Comparison of ENCODE assay signal across 26 cellular contexts in the genomic region with DNA sequence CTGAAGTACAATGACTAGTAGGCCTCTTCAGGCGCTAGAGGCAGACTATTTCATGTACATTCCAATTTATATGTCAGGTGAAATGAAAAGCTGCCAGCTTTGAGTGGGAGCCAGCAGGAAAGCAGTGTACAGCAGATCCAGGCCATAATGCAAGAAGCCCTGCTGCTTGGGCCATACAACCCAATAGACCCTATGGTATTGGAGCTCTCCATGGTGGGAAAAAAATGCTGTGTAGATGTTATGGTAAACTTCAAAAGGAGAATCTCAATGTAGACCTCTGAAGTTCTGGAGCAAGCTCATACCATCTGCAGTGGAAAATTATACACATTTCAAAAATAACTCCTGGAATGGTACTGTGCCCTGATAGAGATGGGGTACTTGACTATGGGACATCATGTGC.
DNase-seq lines count a peak whose midpoint lies in the region; ATAC-seq, FAIRE-seq and TF ChIP-seq lines count a peak whose summit lies in the region.
"Had no signal": no experiment of that assay in that cellular context is flagged by ENCODE, and none has a peak within 500 bp of the region (broad histone marks: within the 10 kb centered on the region; RNA-seq: fewer than 3 reads in every experiment).

No MANE protein-coding gene starts in this region.

- no peaks in the 10 kb centered on the region for H3K4me1 ChIP-seq in HEK293 (ENCODE audit: control insufficient read depth, insufficient read depth, low read length)
- no peaks in the 10 kb centered on the region for H3K4me1 ChIP-seq in GM12878 (ENCODE audit: control insufficient read depth, insufficient read depth, low read length)
- H3K4me1 ChIP-seq in smooth muscle cell (ENCODE audit: low read depth) = no peaks in the 10 kb centered on the region
- H3K4me1 ChIP-seq: BE2C, BLaER1 had no signal

- no peak for TF ChIP-seq RAD21 in Ishikawa (IDR thresholded peaks at IDR 0.05; ENCODE audit: low read depth)
- no peak for TF ChIP-seq RAD21 in GM12878 (IDR thresholded peaks at IDR 0.05; ENCODE audit: insufficient read depth, low read depth, low read length)

- RAD21 ChIA-PET in GM12878 (lab: Charles Lee; ENCODE audit: unreplicated experiment) = no interaction called here

- TF ChIP-seq CTCF in HEK293 (tag by site-specific recombination; IDR thresholded peaks at IDR 0.05) = no peak
- no peak for TF ChIP-seq CTCF in GM12878 (IDR thresholded peaks at IDR 0.05 in 2 of 3, conservative IDR thresholded peaks at IDR 0.05 in 1 of 3; ENCODE audit: control insufficient read depth in 2 of 3, extremely low read depth in 1 of 3, insufficient read depth in 1 of 3, low read depth in 3 of 3, low read length in 3 of 3)
- no peak for TF ChIP-seq CTCF in smooth muscle cell (IDR thresholded peaks at IDR 0.05; ENCODE audit: borderline replicate concordance, insufficient read depth, poor library complexity, severe bottlenecking)

- no peak overlapping the region for H3K4me3 ChIP-seq in HEK293 (ENCODE audit: low read depth, low read length)
- no peak overlapping the region for H3K4me3 ChIP-seq in GM12878
- H3K4me3 ChIP-seq in smooth muscle cell = no peak overlapping the region
- H3K4me3 ChIP-seq: BLaER1 had no signal

- H3K27me3 Mint-ChIP-seq in T-cell = peaks cover 12 to 24% of the 10 kb centered on the region in 2 donors

- H3F3A ChIP-seq in smooth muscle cell (ENCODE audit: low read depth) = peaks cover 9% of the 10 kb centered on the region

- H3K79me2 ChIP-seq in GM12878 (ENCODE audit: control insufficient read depth, insufficient read depth, low read length) (no peaks in the 10 kb centered on the region), smooth muscle cell (ENCODE audit: low read depth) (no peaks in the 10 kb centered on the region)

- H3K9me3 ChIP-seq in HEK293 (ENCODE audit: control insufficient read depth, insufficient read depth, low read depth, low read length) (no peaks in the 10 kb centered on the region), GM12878 (replicated peaks; ENCODE audit: control insufficient read depth, insufficient read depth, low read length) (no peaks in the 10 kb centered on the region), smooth muscle cell (replicated peaks; ENCODE audit: low read depth) (no peaks in the 10 kb centered on the region)
- H3K9me3 ChIP-seq: BE2C, BLaER1 had no signal

- intact Hi-C loops in GM12878 (cut with micrococcal nuclease; ENCODE audit: unreplicated experiment) = no loop called here

- H2AFZ ChIP-seq in GM12878 (ENCODE audit: control insufficient read depth, low read depth, low read length) = no peak overlapping the region
- H2AFZ ChIP-seq in smooth muscle cell (ENCODE audit: low read depth) = no peak overlapping the region

- H3K27ac ChIP-seq in HEK293 (ENCODE audit: extremely low read depth, low read depth, low read length) (no peak overlapping the region), GM12878 (ENCODE audit: control insufficient read depth, insufficient read depth) (no peak overlapping the region), smooth muscle cell (ENCODE audit: low read depth) (no peak overlapping the region)
- H3K27ac ChIP-seq: BLaER1 had no signal

- no peaks in the 10 kb centered on the region for H3K4me1 Mint-ChIP-seq in T-cell
- H3K4me1 Mint-ChIP-seq: CD14-positive monocyte; CD4-positive, alpha-beta memory T cell; CD4-positive, CD25-positive, alpha-beta regulatory T cell; CD8-positive, alpha-beta memory T cell had no signal

- TF ChIP-seq EP300 in Ishikawa (IDR thresholded peaks at IDR 0.05; ENCODE audit: borderline replicate concordance) (no peak), GM12878 (IDR thresholded peaks at IDR 0.05; ENCODE audit: borderline replicate concordance in 1 of 2, control insufficient read depth in 1 of 2, low read depth in 2 of 2, low read length in 2 of 2) (no peak)

- CTCF ChIA-PET in HEK293 (lab: Yijun Ruan, JAX) = interaction anchor here (0.6 to 1.3 kb wide), 2 partner anchors 208 to 399 kb away, joined by 3 read pairs; no protein-coding TSS in a partner anchor
- CTCF ChIA-PET in GM12878 (lab: Yijun Ruan, JAX) = no interaction called here
- CTCF ChIA-PET in T-cell (lab: Charles Lee) = no interaction called here

- no peak overlapping the region for H3K4me3 Mint-ChIP-seq in T-cell
- H3K4me3 Mint-ChIP-seq: CD14-positive monocyte; CD4-positive, alpha-beta memory T cell; CD4-positive, CD25-positive, alpha-beta regulatory T cell; CD8-positive, alpha-beta memory T cell had no signal

- no peaks in the 10 kb centered on the region for H3K27me3 ChIP-seq in GM12878 (replicated peaks in 1 of 2; ENCODE audit: control insufficient read depth in 2 of 2, insufficient read depth in 2 of 2, low read length in 1 of 2)
- peaks cover 19% of the 10 kb centered on the region for H3K27me3 ChIP-seq in smooth muscle cell (ENCODE audit: low read depth)
- H3K27me3 ChIP-seq: BE2C, BLaER1 had no signal

- no peak for ATAC-seq in GM12878
- no peak for ATAC-seq in T-cell (replicated peaks in 1 of 4)
- ATAC-seq in HG02884 (IDR thresholded peaks at IDR 0.05; ENCODE audit: unreplicated experiment) = no peak

- FAIRE-seq in GM12878 (lab: Jason Lieb, UNC) = no peak
- FAIRE-seq: A204.1, GM12891, GM19239 had no signal

- SMC1A ChIA-PET in GM12878 (lab: Charles Lee; ENCODE audit: uncharacterized antibody, unreplicated experiment) = no interaction called here

- H3K9me3 Mint-ChIP-seq in T-cell = no peaks in the 10 kb centered on the region
- H3K9me3 Mint-ChIP-seq: CD14-positive monocyte; CD8-positive, alpha-beta memory T cell had no signal

- no peaks in the 10 kb centered on the region for H4K20me1 ChIP-seq in GM12878 (ENCODE audit: control insufficient read depth, insufficient read depth)
- no peaks in the 10 kb centered on the region for H4K20me1 ChIP-seq in smooth muscle cell (ENCODE audit: low read depth)
- H4K20me1 ChIP-seq: BLaER1 had no signal

- no TSS peak for BruUV-seq in GM12878 (replicated peaks; lab: Mats Ljungman, UMichigan)

- no peak for TF ChIP-seq POLR2A in GM12878 (IDR thresholded peaks at IDR 0.05; ENCODE audit: low read depth, low read length)

- in situ Hi-C loops in GM12878 (cut with MboI) = no loop called here

- WGBS in GM12878 (ENCODE audit: insufficient coverage, insufficient replicate concordance, low lambda C conversion rate, missing lambda C conversion rate) = 5% methylated on average over 1 of the region's 1 CpG
- 96% methylated on average over 1 of the region's 1 CpG for WGBS in smooth muscle cell (ENCODE audit: low lambda C conversion rate)

- H3K4me2 ChIP-seq in GM12878 (ENCODE audit: control insufficient read depth, insufficient read depth) (no peak overlapping the region), smooth muscle cell (no peak overlapping the region)
- H3K4me2 ChIP-seq: BLaER1 had no signal

- no peak overlapping the region for H3K27ac Mint-ChIP-seq in T-cell
- H3K27ac Mint-ChIP-seq: CD4-positive, alpha-beta memory T cell; CD4-positive, CD25-positive, alpha-beta regulatory T cell; CD8-positive, alpha-beta memory T cell had no signal

- POLR2A ChIA-PET in HEK293 (lab: Yijun Ruan, JAX) (no interaction called here), GM12878 (lab: Charles Lee) (no interaction called here), T-cell (lab: Charles Lee) (no interaction called here)

- H3K36me3 ChIP-seq in HEK293 (ENCODE audit: control insufficient read depth in 2 of 2, insufficient read depth in 1 of 2, low read length in 2 of 2) (no peaks in the 10 kb centered on the region), GM12878 (ENCODE audit: control insufficient read depth in 2 of 2, insufficient read depth in 2 of 2, low read length in 1 of 2) (no peaks in the 10 kb centered on the region), smooth muscle cell (ENCODE audit: low read depth) (no peaks in the 10 kb centered on the region)
- H3K36me3 ChIP-seq: BE2C, BLaER1 had no signal

- no peaks in the 10 kb centered on the region for H3K36me3 Mint-ChIP-seq in T-cell
- H3K36me3 Mint-ChIP-seq: CD14-positive monocyte; CD4-positive, alpha-beta memory T cell; CD4-positive, CD25-positive, alpha-beta regulatory T cell; CD8-positive, alpha-beta memory T cell had no signal

- DNase-seq in GM12878 (ENCODE audit: low read depth, low spot score) (no peak), T-cell (no peak), smooth muscle cell (lab: John Stamatoyannopoulos, UW; ENCODE audit: unreplicated experiment) (no peak)
- DNase-seq: 8988T; ACHN; BE2C; C1 segment of cervical spinal cord; CD4-positive, alpha-beta memory T cell; CD4-positive, CD25-positive, alpha-beta regulatory T cell; CD8-positive, alpha-beta memory T cell; COR-L47; DMS 273 treated with DMSO at 0.1 percent for 48 hours; DMS153; DMS53; DMS79; DND-41; EL; GDM1 had no signal

- H3K9ac ChIP-seq in GM12878 (ENCODE audit: control insufficient read depth, insufficient read depth, low read length) (no peak overlapping the region), smooth muscle cell (ENCODE audit: low read depth) (no peak overlapping the region)
- H3K9ac ChIP-seq: BLaER1 had no signal

TF ChIP-seq in GM12878, 131 proteins besides CTCF, POLR2A, EP300 and RAD21 (continues in another document):
- TF ChIP-seq, protein P1, sequence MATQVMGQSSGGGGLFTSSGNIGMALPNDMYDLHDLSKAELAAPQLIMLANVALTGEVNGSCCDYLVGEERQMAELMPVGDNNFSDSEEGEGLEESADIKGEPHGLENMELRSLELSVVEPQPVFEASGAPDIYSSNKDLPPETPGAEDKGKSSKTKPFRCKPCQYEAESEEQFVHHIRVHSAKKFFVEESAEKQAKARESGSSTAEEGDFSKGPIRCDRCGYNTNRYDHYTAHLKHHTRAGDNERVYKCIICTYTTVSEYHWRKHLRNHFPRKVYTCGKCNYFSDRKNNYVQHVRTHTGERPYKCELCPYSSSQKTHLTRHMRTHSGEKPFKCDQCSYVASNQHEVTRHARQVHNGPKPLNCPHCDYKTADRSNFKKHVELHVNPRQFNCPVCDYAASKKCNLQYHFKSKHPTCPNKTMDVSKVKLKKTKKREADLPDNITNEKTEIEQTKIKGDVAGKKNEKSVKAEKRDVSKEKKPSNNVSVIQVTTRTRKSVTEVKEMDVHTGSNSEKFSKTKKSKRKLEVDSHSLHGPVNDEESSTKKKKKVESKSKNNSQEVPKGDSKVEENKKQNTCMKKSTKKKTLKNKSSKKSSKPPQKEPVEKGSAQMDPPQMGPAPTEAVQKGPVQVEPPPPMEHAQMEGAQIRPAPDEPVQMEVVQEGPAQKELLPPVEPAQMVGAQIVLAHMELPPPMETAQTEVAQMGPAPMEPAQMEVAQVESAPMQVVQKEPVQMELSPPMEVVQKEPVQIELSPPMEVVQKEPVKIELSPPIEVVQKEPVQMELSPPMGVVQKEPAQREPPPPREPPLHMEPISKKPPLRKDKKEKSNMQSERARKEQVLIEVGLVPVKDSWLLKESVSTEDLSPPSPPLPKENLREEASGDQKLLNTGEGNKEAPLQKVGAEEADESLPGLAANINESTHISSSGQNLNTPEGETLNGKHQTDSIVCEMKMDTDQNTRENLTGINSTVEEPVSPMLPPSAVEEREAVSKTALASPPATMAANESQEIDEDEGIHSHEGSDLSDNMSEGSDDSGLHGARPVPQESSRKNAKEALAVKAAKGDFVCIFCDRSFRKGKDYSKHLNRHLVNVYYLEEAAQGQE (IDR thresholded peaks at IDR 0.05; ENCODE audit: low read depth, low read length) = peak; percentile 46; the same call in 1 of the 2 replicates
